In genomic region chr17:77926144-77926543, GRCh38 we compare ENCODE assay signal across 2 cellular contexts.
TF ChIP-seq lines count a peak whose summit lies in the region.

No MANE protein-coding gene starts in this region.

TF ChIP-seq in SK-N-SH, 30 proteins besides CTCF, POLR2A, EP300 and RAD21:
- TF ChIP-seq, protein P1, sequence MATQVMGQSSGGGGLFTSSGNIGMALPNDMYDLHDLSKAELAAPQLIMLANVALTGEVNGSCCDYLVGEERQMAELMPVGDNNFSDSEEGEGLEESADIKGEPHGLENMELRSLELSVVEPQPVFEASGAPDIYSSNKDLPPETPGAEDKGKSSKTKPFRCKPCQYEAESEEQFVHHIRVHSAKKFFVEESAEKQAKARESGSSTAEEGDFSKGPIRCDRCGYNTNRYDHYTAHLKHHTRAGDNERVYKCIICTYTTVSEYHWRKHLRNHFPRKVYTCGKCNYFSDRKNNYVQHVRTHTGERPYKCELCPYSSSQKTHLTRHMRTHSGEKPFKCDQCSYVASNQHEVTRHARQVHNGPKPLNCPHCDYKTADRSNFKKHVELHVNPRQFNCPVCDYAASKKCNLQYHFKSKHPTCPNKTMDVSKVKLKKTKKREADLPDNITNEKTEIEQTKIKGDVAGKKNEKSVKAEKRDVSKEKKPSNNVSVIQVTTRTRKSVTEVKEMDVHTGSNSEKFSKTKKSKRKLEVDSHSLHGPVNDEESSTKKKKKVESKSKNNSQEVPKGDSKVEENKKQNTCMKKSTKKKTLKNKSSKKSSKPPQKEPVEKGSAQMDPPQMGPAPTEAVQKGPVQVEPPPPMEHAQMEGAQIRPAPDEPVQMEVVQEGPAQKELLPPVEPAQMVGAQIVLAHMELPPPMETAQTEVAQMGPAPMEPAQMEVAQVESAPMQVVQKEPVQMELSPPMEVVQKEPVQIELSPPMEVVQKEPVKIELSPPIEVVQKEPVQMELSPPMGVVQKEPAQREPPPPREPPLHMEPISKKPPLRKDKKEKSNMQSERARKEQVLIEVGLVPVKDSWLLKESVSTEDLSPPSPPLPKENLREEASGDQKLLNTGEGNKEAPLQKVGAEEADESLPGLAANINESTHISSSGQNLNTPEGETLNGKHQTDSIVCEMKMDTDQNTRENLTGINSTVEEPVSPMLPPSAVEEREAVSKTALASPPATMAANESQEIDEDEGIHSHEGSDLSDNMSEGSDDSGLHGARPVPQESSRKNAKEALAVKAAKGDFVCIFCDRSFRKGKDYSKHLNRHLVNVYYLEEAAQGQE (IDR thresholded peaks at IDR 0.05; ENCODE audit: low read depth, low read length), result peak; percentile 76
- TF ChIP-seq ZBTB33 (IDR thresholded peaks at IDR 0.05; ENCODE audit: borderline replicate concordance, low read depth), result no peak

TF ChIP-seq in SK-N-SH treated with all-trans-retinoic acid at 6 μM for 48 hours, 23 proteins besides CTCF, POLR2A, EP300 and RAD21 (continued from another document):
- TF ChIP-seq, protein P2, sequence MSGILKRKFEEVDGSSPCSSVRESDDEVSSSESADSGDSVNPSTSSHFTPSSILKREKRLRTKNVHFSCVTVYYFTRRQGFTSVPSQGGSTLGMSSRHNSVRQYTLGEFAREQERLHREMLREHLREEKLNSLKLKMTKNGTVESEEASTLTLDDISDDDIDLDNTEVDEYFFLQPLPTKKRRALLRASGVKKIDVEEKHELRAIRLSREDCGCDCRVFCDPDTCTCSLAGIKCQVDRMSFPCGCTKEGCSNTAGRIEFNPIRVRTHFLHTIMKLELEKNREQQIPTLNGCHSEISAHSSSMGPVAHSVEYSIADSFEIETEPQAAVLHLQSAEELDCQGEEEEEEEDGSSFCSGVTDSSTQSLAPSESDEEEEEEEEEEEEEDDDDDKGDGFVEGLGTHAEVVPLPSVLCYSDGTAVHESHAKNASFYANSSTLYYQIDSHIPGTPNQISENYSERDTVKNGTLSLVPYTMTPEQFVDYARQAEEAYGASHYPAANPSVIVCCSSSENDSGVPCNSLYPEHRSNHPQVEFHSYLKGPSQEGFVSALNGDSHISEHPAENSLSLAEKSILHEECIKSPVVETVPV (CRISPR knock-in tag; IDR thresholded peaks at IDR 0.05), result no peak
- TF ChIP-seq, protein P3, sequence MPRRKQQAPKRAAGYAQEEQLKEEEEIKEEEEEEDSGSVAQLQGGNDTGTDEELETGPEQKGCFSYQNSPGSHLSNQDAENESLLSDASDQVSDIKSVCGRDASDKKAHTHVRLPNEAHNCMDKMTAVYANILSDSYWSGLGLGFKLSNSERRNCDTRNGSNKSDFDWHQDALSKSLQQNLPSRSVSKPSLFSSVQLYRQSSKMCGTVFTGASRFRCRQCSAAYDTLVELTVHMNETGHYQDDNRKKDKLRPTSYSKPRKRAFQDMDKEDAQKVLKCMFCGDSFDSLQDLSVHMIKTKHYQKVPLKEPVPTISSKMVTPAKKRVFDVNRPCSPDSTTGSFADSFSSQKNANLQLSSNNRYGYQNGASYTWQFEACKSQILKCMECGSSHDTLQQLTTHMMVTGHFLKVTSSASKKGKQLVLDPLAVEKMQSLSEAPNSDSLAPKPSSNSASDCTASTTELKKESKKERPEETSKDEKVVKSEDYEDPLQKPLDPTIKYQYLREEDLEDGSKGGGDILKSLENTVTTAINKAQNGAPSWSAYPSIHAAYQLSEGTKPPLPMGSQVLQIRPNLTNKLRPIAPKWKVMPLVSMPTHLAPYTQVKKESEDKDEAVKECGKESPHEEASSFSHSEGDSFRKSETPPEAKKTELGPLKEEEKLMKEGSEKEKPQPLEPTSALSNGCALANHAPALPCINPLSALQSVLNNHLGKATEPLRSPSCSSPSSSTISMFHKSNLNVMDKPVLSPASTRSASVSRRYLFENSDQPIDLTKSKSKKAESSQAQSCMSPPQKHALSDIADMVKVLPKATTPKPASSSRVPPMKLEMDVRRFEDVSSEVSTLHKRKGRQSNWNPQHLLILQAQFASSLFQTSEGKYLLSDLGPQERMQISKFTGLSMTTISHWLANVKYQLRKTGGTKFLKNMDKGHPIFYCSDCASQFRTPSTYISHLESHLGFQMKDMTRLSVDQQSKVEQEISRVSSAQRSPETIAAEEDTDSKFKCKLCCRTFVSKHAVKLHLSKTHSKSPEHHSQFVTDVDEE (CRISPR knock-in tag; IDR thresholded peaks at IDR 0.05), result no peak
